Comparison of ENCODE assay signal across 28 cellular contexts in genomic region chr10:11007661-11008060, GRCh38.
"Had no signal": no experiment of that assay in that cellular context is flagged by ENCODE, and none has a peak within 500 bp of the region (broad histone marks: within the 10 kb centered on the region; RNA-seq: fewer than 3 reads in every experiment).

No MANE protein-coding gene starts in this region.

- DNase-seq: activated B cell treated with CpG ODN at 0.5 μM for 24 hours; activated CD4-positive, alpha-beta T cell treated with anti-CD3 and anti-CD28 coated beads for 36 hours; activated CD8-positive, alpha-beta memory T cell treated with anti-CD3 and anti-CD28 coated beads, Interleukin-2, amount 10 ng/mL, durations not matched to agents 7 days and 5 days; activated CD8-positive, alpha-beta T cell treated with anti-CD3 and anti-CD28 coated beads, Interleukin-2, amount 10 ng/mL, durations not matched to agents 7 days and 5 days; activated naive CD8-positive, alpha-beta T cell treated with anti-CD3 and anti-CD28 coated beads, Interleukin-2, amount 50 U/mL, for 24 hours; activated T-cell treated with anti-CD3 and anti-CD28 coated beads, Interleukin-2, amount 50 U/mL, for 48 hours; amygdala; cerebellar nuclear complex; foreskin keratinocyte; heart right ventricle; left lung; mammary epithelial cell; natural killer cell; ovary; retina; sigmoid colon; stimulated activated CD4-positive, alpha-beta T cell treated with anti-CD3 and anti-CD28 coated beads, Interleukin-2, amount 100 ng/mL, for 48 hours; stimulated activated naive CD8-positive, alpha-beta T cell treated with anti-CD3 and anti-CD28 coated beads, Interleukin-15, Interleukin-2, amounts not matched to agents 100 U/mL and 50 U/mL, for 24 hours; T-helper 1 cell; thyroid gland; upper lobe of right lung had no signal

- H3K4me3 ChIP-seq: coronary artery, heart right ventricle, left lung, ovary, prostate gland, sigmoid colon, thyroid gland, upper lobe of right lung had no signal

- ATAC-seq: activated CD8-positive, alpha-beta memory T cell treated with anti-CD3 and anti-CD28 coated beads, Interleukin-2, amount 10 ng/mL, durations not matched to agents 7 days and 5 days; activated CD8-positive, alpha-beta T cell treated with anti-CD3 and anti-CD28 coated beads, Interleukin-2, amount 10 ng/mL, durations not matched to agents 7 days and 5 days; activated naive CD8-positive, alpha-beta T cell treated with anti-CD3 and anti-CD28 coated beads, Interleukin-2, amount 50 U/mL, for 24 hours; esophagus mucosa; foreskin keratinocyte; heart right ventricle; left lung; natural killer cell; stimulated activated naive CD8-positive, alpha-beta T cell treated with anti-CD3 and anti-CD28 coated beads, Interleukin-15, Interleukin-2, amounts not matched to agents 100 U/mL and 50 U/mL, for 24 hours; upper lobe of right lung had no signal

- H3K4me1 Mint-ChIP-seq: natural killer cell had no signal

- H3K9me3 Mint-ChIP-seq: activated B cell treated with CpG ODN at 0.5 μM for 24 hours; activated naive CD4-positive, alpha-beta T cell treated with anti-CD3 and anti-CD28 coated beads, Interleukin-2, amount 50 U/mL, for 24 hours; activated naive CD8-positive, alpha-beta T cell treated with anti-CD3 and anti-CD28 coated beads, Interleukin-2, amount 50 U/mL, for 24 hours; activated T-helper 2 cell treated with anti-CD3 and anti-CD28 coated beads, Interferon-gamma antibody, Interleukin-2, Interleukin-4, amounts not matched to agents 10 μg/mL and 5 μg/mL and 100 μg/mL, durations not matched to agents 14 hours and 24 hours and 36 hours; mesothelial cell of epicardium; natural killer cell; T-helper 2 cell treated with Interferon-gamma antibody and Interleukin-4, amounts not matched to agents 5 μg/mL and 100 μg/mL, for 36 hours had no signal

- H3K4me3 Mint-ChIP-seq: activated B cell treated with CpG ODN at 0.5 μM for 24 hours; activated CD4-positive, alpha-beta T cell treated with anti-CD3 and anti-CD28 coated beads for 36 hours; activated CD8-positive, alpha-beta memory T cell treated with anti-CD3 and anti-CD28 coated beads, Interleukin-2, amount 10 ng/mL, durations not matched to agents 7 days and 5 days; activated CD8-positive, alpha-beta T cell treated with anti-CD3 and anti-CD28 coated beads, Interleukin-2, amount 10 ng/mL, durations not matched to agents 7 days and 5 days; activated naive CD4-positive, alpha-beta T cell treated with anti-CD3 and anti-CD28 coated beads, Interleukin-2, amount 50 U/mL, for 24 hours; activated naive CD8-positive, alpha-beta T cell treated with anti-CD3 and anti-CD28 coated beads, Interleukin-2, amount 50 U/mL, for 24 hours; mesothelial cell of epicardium; natural killer cell; T-helper 2 cell treated with Interferon-gamma antibody and Interleukin-4, amounts not matched to agents 5 μg/mL and 100 μg/mL, for 36 hours had no signal

- H3K4me1 ChIP-seq: prostate gland, thyroid gland had no signal

- H3K36me3 ChIP-seq: heart right ventricle, left lung, ovary, prostate gland, sigmoid colon, thyroid gland, upper lobe of right lung had no signal

- H3K36me3 Mint-ChIP-seq: activated CD8-positive, alpha-beta memory T cell treated with anti-CD3 and anti-CD28 coated beads, Interleukin-2, amount 10 ng/mL, durations not matched to agents 7 days and 5 days; activated naive CD4-positive, alpha-beta T cell treated with anti-CD3 and anti-CD28 coated beads, Interleukin-2, amount 50 U/mL, for 24 hours; mesothelial cell of epicardium; natural killer cell had no signal

- H3K27me3 ChIP-seq: foreskin keratinocyte, ovary, sigmoid colon, thyroid gland, upper lobe of right lung had no signal

- H3K27ac Mint-ChIP-seq: activated B cell treated with CpG ODN at 0.5 μM for 24 hours; activated CD4-positive, alpha-beta T cell treated with anti-CD3 and anti-CD28 coated beads for 36 hours; activated CD8-positive, alpha-beta memory T cell treated with anti-CD3 and anti-CD28 coated beads, Interleukin-2, amount 10 ng/mL, durations not matched to agents 7 days and 5 days; activated CD8-positive, alpha-beta T cell treated with anti-CD3 and anti-CD28 coated beads, Interleukin-2, amount 10 ng/mL, durations not matched to agents 7 days and 5 days; activated naive CD4-positive, alpha-beta T cell treated with anti-CD3 and anti-CD28 coated beads, Interleukin-2, amount 50 U/mL, for 24 hours; activated naive CD8-positive, alpha-beta T cell treated with anti-CD3 and anti-CD28 coated beads, Interleukin-2, amount 50 U/mL, for 24 hours; activated T-helper 2 cell treated with anti-CD3 and anti-CD28 coated beads, Interferon-gamma antibody, Interleukin-2, Interleukin-4, amounts not matched to agents 10 μg/mL and 5 μg/mL and 100 μg/mL, durations not matched to agents 14 hours and 24 hours and 36 hours; mesothelial cell of epicardium; natural killer cell; T-helper 2 cell treated with Interferon-gamma antibody and Interleukin-4, amounts not matched to agents 5 μg/mL and 100 μg/mL, for 36 hours had no signal

- H3K27ac ChIP-seq: coronary artery, foreskin keratinocyte, heart right ventricle, left lung, ovary, prostate gland, sigmoid colon, thyroid gland, upper lobe of right lung had no signal

- H3K9me3 ChIP-seq: heart right ventricle, left lung, ovary, prostate gland, sigmoid colon, thyroid gland, upper lobe of right lung had no signal
